ENCODE assay signal across 10 cellular contexts in the genomic region with DNA sequence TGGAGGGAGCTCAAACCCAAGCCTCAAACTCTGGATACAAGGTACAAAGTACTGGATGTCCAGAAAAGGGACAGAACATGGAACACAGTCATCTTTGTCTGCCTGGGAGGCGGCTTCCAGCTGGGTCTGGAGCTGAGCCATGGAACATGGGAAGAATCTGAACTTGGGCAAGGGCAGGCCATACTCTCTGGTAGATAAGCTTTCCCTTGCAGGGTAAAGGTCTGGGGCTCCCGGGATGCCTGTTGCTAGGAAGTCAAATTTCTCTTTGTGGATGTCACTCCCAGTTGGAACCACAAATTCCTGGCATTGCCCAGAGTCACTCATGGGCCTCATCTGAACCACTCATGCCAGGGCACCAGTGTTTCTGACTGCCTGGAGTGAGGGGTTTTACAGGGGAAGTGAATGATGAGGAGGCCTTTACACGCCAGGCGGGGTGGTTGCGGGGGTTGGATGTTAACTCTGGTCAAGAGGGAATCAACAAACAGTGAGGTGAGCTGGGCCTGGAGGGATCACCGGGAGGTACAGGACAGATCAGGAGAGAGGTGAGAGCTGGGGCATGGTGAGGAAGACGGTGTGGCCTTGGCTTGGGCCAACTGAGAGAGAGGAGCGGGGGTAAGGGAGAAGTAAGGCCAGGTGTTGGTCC. TPM values are rescaled to one million over a fixed set of nuclear protein-coding genes. Genes with fewer than 3 reads are reported as not detected.
A peak's percentile ranks its signal among the peaks of the same experiment; 100 is the strongest.
DNase-seq lines count a peak whose midpoint lies in the region; ATAC-seq and TF ChIP-seq lines count a peak whose summit lies in the region.
"Had no signal": no experiment of that assay in that cellular context is flagged by ENCODE, and none has a peak within 500 bp of the region (broad histone marks: within the 10 kb centered on the region; RNA-seq: fewer than 3 reads in every experiment).

No MANE protein-coding gene starts in this region.

- peaks cover 6 to 53% (median 25%) of the 10 kb centered on the region in 4 donors for H3K36me3 ChIP-seq in upper lobe of left lung

- TF ChIP-seq CTCF in upper lobe of left lung (IDR thresholded peaks at IDR 0.05), result no peak

- H3K9me3 ChIP-seq in upper lobe of left lung, result no peaks in the 10 kb centered on the region

- peaks cover 30 to 37% (median 32%) of the 10 kb centered on the region in 4 donors for H3K4me1 ChIP-seq in upper lobe of left lung

- WGBS in upper lobe of left lung, 2 donors, result 91% methylated on average over 7 to 8 of the region's 8 CpGs

- H3K4me1 Mint-ChIP-seq in activated CD8-positive, alpha-beta memory T cell treated with anti-CD3 and anti-CD28 coated beads, Interleukin-2, amount 10 ng/mL, durations not matched to agents 7 days and 5 days, result peaks cover 30% of the 10 kb centered on the region
- H3K4me1 Mint-ChIP-seq in memory B cell, result peaks cover 36% of the 10 kb centered on the region

- H3K4me3 Mint-ChIP-seq in activated CD8-positive, alpha-beta memory T cell treated with anti-CD3 and anti-CD28 coated beads, Interleukin-2, amount 10 ng/mL, durations not matched to agents 7 days and 5 days, result no peak overlapping the region
- peak overlapping the region; percentile 27 for H3K4me3 Mint-ChIP-seq in memory B cell

- peaks cover 29% of the 10 kb centered on the region for H3K36me3 Mint-ChIP-seq in activated CD8-positive, alpha-beta memory T cell treated with anti-CD3 and anti-CD28 coated beads, Interleukin-2, amount 10 ng/mL, durations not matched to agents 7 days and 5 days
- peaks cover 18% of the 10 kb centered on the region for H3K36me3 Mint-ChIP-seq in memory B cell

- H3K9me3 Mint-ChIP-seq in activated CD8-positive, alpha-beta memory T cell treated with anti-CD3 and anti-CD28 coated beads, Interleukin-2, amount 10 ng/mL, durations not matched to agents 7 days and 5 days (ENCODE audit: low read depth), result no peaks in the 10 kb centered on the region
- no peaks in the 10 kb centered on the region for H3K9me3 Mint-ChIP-seq in memory B cell

- no peak overlapping the region for H3K4me3 ChIP-seq in upper lobe of left lung

- no peak overlapping the region for H3K27ac Mint-ChIP-seq in activated CD8-positive, alpha-beta memory T cell treated with anti-CD3 and anti-CD28 coated beads, Interleukin-2, amount 10 ng/mL, durations not matched to agents 7 days and 5 days
- peak overlapping the region; percentile 79 for H3K27ac Mint-ChIP-seq in memory B cell

- no peak for ATAC-seq in activated CD8-positive, alpha-beta memory T cell treated with anti-CD3 and anti-CD28 coated beads, Interleukin-2, amount 10 ng/mL, durations not matched to agents 7 days and 5 days
- no peak for ATAC-seq in memory B cell (ENCODE audit: low read depth)
- ATAC-seq in upper lobe of left lung (ENCODE audit: low FRiP score in 2 of 2), result no peak
- no peak for ATAC-seq in GM21786 (IDR thresholded peaks at IDR 0.05; ENCODE audit: unreplicated experiment)
- no peak for ATAC-seq in GM18505 (IDR thresholded peaks at IDR 0.05; ENCODE audit: unreplicated experiment)
- no peak for ATAC-seq in HG03469 (IDR thresholded peaks at IDR 0.05; ENCODE audit: unreplicated experiment)

- no peaks in the 10 kb centered on the region for H3K27me3 Mint-ChIP-seq in activated CD8-positive, alpha-beta memory T cell treated with anti-CD3 and anti-CD28 coated beads, Interleukin-2, amount 10 ng/mL, durations not matched to agents 7 days and 5 days
- H3K27me3 Mint-ChIP-seq in memory B cell, result no peaks in the 10 kb centered on the region

- TF ChIP-seq EP300 in upper lobe of left lung (IDR thresholded peaks at IDR 0.05), result no peak

- H3K27ac ChIP-seq in upper lobe of left lung, result peak overlapping the region; percentile 98 to 99 (median 99)

- CTCF ChIA-PET in activated CD8-positive, alpha-beta memory T cell treated with anti-CD3 and anti-CD28 coated beads, Interleukin-2, amount 10 ng/mL, durations not matched to agents 7 days and 5 days (lab: Charles Lee), result interaction anchor here (1.2 to 5.8 kb wide), 3 partner anchors 8 to 63 kb away, joined by 3 to 28 read pairs (median 4); no protein-coding TSS in a partner anchor

- TF ChIP-seq POLR2A in upper lobe of left lung (IDR thresholded peaks at IDR 0.05), result no peak
- TF ChIP-seq POLR2A in GM18505 (IDR thresholded peaks at IDR 0.05; ENCODE audit: borderline replicate concordance, extremely low read depth, insufficient read depth, insufficient read length), result no peak

- DNase-seq in activated CD8-positive, alpha-beta memory T cell treated with anti-CD3 and anti-CD28 coated beads for 24 hours, result peak; percentile 52
- DNase-seq in activated CD8-positive, alpha-beta memory T cell treated with anti-CD3 and anti-CD28 coated beads, Interleukin-2, amount 10 ng/mL, durations not matched to agents 7 days and 5 days, result no peak
- DNase-seq in dedifferentiated amniotic fluid mesenchymal stem cell (ENCODE audit: extremely low spot score) (peak; percentile 33), memory B cell (ENCODE audit: low spot score in 2 of 2) (no peak), upper lobe of left lung (no peak)
- DNase-seq: AML-193, T-helper 9 cell had no signal

- H3K27me3 ChIP-seq in upper lobe of left lung, result no peaks in the 10 kb centered on the region

RNA-seq across cellular contexts. Expression of a gene that starts 5.7 kb away (rescaled TPM):
- total RNA-seq in activated CD8-positive, alpha-beta memory T cell treated with anti-CD3 and anti-CD28 coated beads, Interleukin-2, amount 10 ng/mL, durations not matched to agents 7 days and 5 days, result 100 to 1,000 TPM; 740 to 867 TPM
- 1,000 to 10,000 TPM; 2,996 to 4,693 (median 4,496) TPM for total RNA-seq in upper lobe of left lung

RNA-seq across cellular contexts. Expression of a gene that starts 11.5 kb away (rescaled TPM):
- total RNA-seq in activated CD8-positive, alpha-beta memory T cell treated with anti-CD3 and anti-CD28 coated beads, Interleukin-2, amount 10 ng/mL, durations not matched to agents 7 days and 5 days, result not detected
- 10 to 100 TPM in 3 of 6 donors, 1 to 10 TPM in 3; 6.5 to 18.9 (median 10.4) TPM for total RNA-seq in upper lobe of left lung

RNA-seq across cellular contexts. Expression of a gene that starts 44.3 kb away (rescaled TPM):
- not detected for total RNA-seq in activated CD8-positive, alpha-beta memory T cell treated with anti-CD3 and anti-CD28 coated beads, Interleukin-2, amount 10 ng/mL, durations not matched to agents 7 days and 5 days
- 10 to 100 TPM in 3 of 6 donors, 1 to 10 TPM in 3; 4.4 to 20.7 (median 10.0) TPM for total RNA-seq in upper lobe of left lung

Comparison
In these comparisons a context has a peak if more than half of its experiments do, and no peak if none do; other contexts are left out.
1. DNase-seq: peak in activated CD8-positive, alpha-beta memory T cell treated with anti-CD3 and anti-CD28 coated beads for 24 hours (single experiment) and dedifferentiated amniotic fluid mesenchymal stem cell (single experiment); none in activated CD8-positive, alpha-beta memory T cell treated with anti-CD3 and anti-CD28 coated beads, Interleukin-2, amount 10 ng/mL, durations not matched to agents 7 days and 5 days (single experiment), memory B cell (0 of 2) and upper lobe of left lung (0 of 2).
2. RNA of a gene that starts 11.5 kb away (total RNA-seq): 6.5 to 18.9 TPM in upper lobe of left lung; not detected in activated CD8-positive, alpha-beta memory T cell treated with anti-CD3 and anti-CD28 coated beads, Interleukin-2, amount 10 ng/mL, durations not matched to agents 7 days and 5 days; every median in the first group is over 4 times any median in the second.
3. RNA of a gene that starts 44.3 kb away (total RNA-seq): 4.4 to 20.7 TPM in upper lobe of left lung; not detected in activated CD8-positive, alpha-beta memory T cell treated with anti-CD3 and anti-CD28 coated beads, Interleukin-2, amount 10 ng/mL, durations not matched to agents 7 days and 5 days; every median in the first group is over 4 times any median in the second.